ENCODE assay signal across 1 cellular context in genomic region chr1:112628516-112628915, GRCh38.
TF ChIP-seq lines count a peak whose summit lies in the region.

No MANE protein-coding gene starts in this region.

TF ChIP-seq in IMR-90, 13 proteins besides CTCF, POLR2A, EP300 and RAD21:
- TF ChIP-seq RFX5 (IDR thresholded peaks at IDR 0.05; ENCODE audit: low read depth, low read length) (no peak), MAZ (IDR thresholded peaks at IDR 0.05; ENCODE audit: borderline replicate concordance, low read depth, low read length) (no peak), NFE2L2 (IDR thresholded peaks at IDR 0.05; ENCODE audit: low read depth, low read length) (no peak)
TF ChIP-seq in IMR-90: peak in this region for 0.
